In genomic region chr4:1945912-1946311, GRCh38 we compare ENCODE assay signal across 24 cellular contexts.
DNase-seq lines count a peak whose midpoint lies in the region; ATAC-seq, FAIRE-seq and TF ChIP-seq lines count a peak whose summit lies in the region.
"Had no signal": no experiment of that assay in that cellular context is flagged by ENCODE, and none has a peak within 500 bp of the region (broad histone marks: within the 10 kb centered on the region; RNA-seq: fewer than 3 reads in every experiment).

No MANE protein-coding gene starts in this region.

- TF ChIP-seq RAD21 in A549 (conservative IDR thresholded peaks at IDR 0.05 in 1 of 2, IDR thresholded peaks at IDR 0.05 in 1 of 2), result no peak
- no peak for TF ChIP-seq RAD21 in IMR-90 (IDR thresholded peaks at IDR 0.05; ENCODE audit: low read length)

- H4K5ac ChIP-seq in IMR-90 (ENCODE audit: low read depth, low read length), result no peak overlapping the region

- no peak overlapping the region for H3K4ac ChIP-seq in IMR-90 (ENCODE audit: low read depth, low read length)

- no peak for TF ChIP-seq EP300 in A549 (IDR thresholded peaks at IDR 0.05)

- H3K18ac ChIP-seq in IMR-90 (ENCODE audit: low read depth, low read length), result no peak overlapping the region

- H2AK5ac ChIP-seq in IMR-90 (ENCODE audit: low read depth, low read length), result no peak overlapping the region

- no peaks in the 10 kb centered on the region for H3K27me3 ChIP-seq in IMR-90 (ENCODE audit: control insufficient read depth, insufficient read depth, low read length)
- H3K27me3 ChIP-seq: BLaER1 treated with 17β-estradiol and CSF1 and Interleukin-3, amounts not matched to agents 10 nM and 100 nM had no signal

- H3K4me2 ChIP-seq in A549 (no peak overlapping the region), IMR-90 (ENCODE audit: low read depth, low read length) (no peak overlapping the region), OCI-LY7 (ENCODE audit: low read length) (no peak overlapping the region)
- H3K4me2 ChIP-seq: BLaER1 treated with 17β-estradiol and CSF1 and Interleukin-3, amounts not matched to agents 10 nM and 100 nM had no signal

- no TSS peak for BruUV-seq in IMR-90 (replicated peaks; lab: Mats Ljungman, UMichigan)
- BruUV-seq in OCI-LY7 (replicated peaks; lab: Mats Ljungman, UMichigan), result no TSS peak

- in situ Hi-C loops in IMR-90 (cut with MboI; ENCODE audit: low sequenced_read_pairs), result no loop called here

- no peak overlapping the region for H2AK9ac ChIP-seq in IMR-90 (replicated peaks; ENCODE audit: low read depth, low read length, poor library complexity)

- CTCF ChIA-PET in A549 (lab: Yijun Ruan, JAX) (interaction anchor here (1.1 kb wide), 1 partner anchor 9 kb away, joined by 3 read pairs; no protein-coding TSS in a partner anchor), IMR-90 (lab: Yijun Ruan, JAX) (no interaction called here), OCI-LY7 (lab: Charles Lee; ENCODE audit: unreplicated experiment) (no interaction called here)

- H2BK20ac ChIP-seq in IMR-90 (ENCODE audit: low read depth, low read length), result no peak overlapping the region

- DNase-seq in A549 (ENCODE audit: low read depth in 1 of 2, low spot score in 1 of 2) (no peak), IMR-90 (no peak), NCI-H1092 treated with DMSO at 0.1 percent for 48 hours (lab: John Stamatoyannopoulos, UW) (no peak), OCI-LY7 (ENCODE audit: low spot score) (no peak), HT-29 (ENCODE audit: low spot score) (no peak)
- DNase-seq in stimulated activated effector memory CD8-positive, alpha-beta T cell treated with anti-CD3 and anti-CD28 coated beads, Interleukin-12 subunit alpha, Interleukin-12 subunit beta, amount 100 ng/mL, for 72 hours (ENCODE audit: low spot score in 2 of 2), result no peak
- DNase-seq: 8988T; AML-193; CD4-positive, alpha-beta T cell; CD8-positive, alpha-beta T cell; DMS 273 treated with DMSO at 0.1 percent for 48 hours; DMS153; DMS79; DND-41; EL; GDM1 had no signal

- H3K79me2 ChIP-seq in OCI-LY7 (ENCODE audit: insufficient read depth, low read depth, low read length), result no peaks in the 10 kb centered on the region

- H3K36me3 Mint-ChIP-seq in brain, result peaks cover 28% of the 10 kb centered on the region
- H3K36me3 Mint-ChIP-seq in stimulated activated effector memory CD8-positive, alpha-beta T cell treated with anti-CD3 and anti-CD28 coated beads, Interleukin-12 subunit alpha, Interleukin-12 subunit beta, amount 100 ng/mL, for 72 hours, result peaks cover 89% of the 10 kb centered on the region

- 97% methylated on average over 1 of the region's 1 CpG for whole genome bisulfite sequencing in A549 (ENCODE audit: missing lambda C conversion rate)
- no CpG with 5 or more reads among the region's 1 CpG for WGBS in IMR-90 (ENCODE audit: extremely low coverage in 2 of 2, insufficient read length in 1 of 2), 2 experiments

- H3K4me1 Mint-ChIP-seq in brain, result peaks cover 13% of the 10 kb centered on the region
- peaks cover 7% of the 10 kb centered on the region for H3K4me1 Mint-ChIP-seq in stimulated activated effector memory CD8-positive, alpha-beta T cell treated with anti-CD3 and anti-CD28 coated beads, Interleukin-12 subunit alpha, Interleukin-12 subunit beta, amount 100 ng/mL, for 72 hours
- H3K4me1 Mint-ChIP-seq: B cell had no signal

- H3K79me1 ChIP-seq in IMR-90 (ENCODE audit: low read depth in 1 of 2, low read length in 2 of 2), result peaks cover 46 to 75% of the 10 kb centered on the region in 2 experiments

- H3K9ac ChIP-seq in IMR-90 (ENCODE audit: low read depth, low read length), result no peak overlapping the region
- H3K9ac ChIP-seq: BLaER1 treated with 17β-estradiol and CSF1 and Interleukin-3, amounts not matched to agents 10 nM and 100 nM had no signal

- POLR2A ChIA-PET in A549 (lab: Yijun Ruan, JAX), result no interaction called here
- POLR2A ChIA-PET in IMR-90 (lab: Charles Lee; ENCODE audit: unreplicated experiment), result no interaction called here
- POLR2A ChIA-PET in OCI-LY7 (lab: Charles Lee), result no interaction called here

- H4K20me1 ChIP-seq in IMR-90 (ENCODE audit: insufficient read depth, low read length) (no peaks in the 10 kb centered on the region; the same call in 1 of the 2 replicates), OCI-LY7 (ENCODE audit: insufficient read depth, low read length) (no peaks in the 10 kb centered on the region)

- intact Hi-C loops in IMR-90 (cut with micrococcal nuclease) (no loop called here), OCI-LY7 (cut with micrococcal nuclease; ENCODE audit: unreplicated experiment) (no loop called here)

- H3K27ac ChIP-seq in A549, result no peak overlapping the region
- no peak overlapping the region for H3K27ac ChIP-seq in IMR-90 (ENCODE audit: insufficient read depth, low read length)
- no peak overlapping the region for H3K27ac ChIP-seq in OCI-LY7 (ENCODE audit: low read depth, low read length, poor library complexity, severe bottlenecking)
- H3K27ac ChIP-seq: BLaER1 treated with 17β-estradiol and CSF1 and Interleukin-3, amounts not matched to agents 10 nM and 100 nM; C4-2B had no signal

- no peak overlapping the region for H3K14ac ChIP-seq in IMR-90 (replicated peaks; ENCODE audit: low read depth, low read length)

- dilution Hi-C loops in IMR-90 (cut with HindIII; ENCODE audit: low sequenced_read_pairs, unreplicated experiment), result no loop called here

- H4K8ac ChIP-seq in IMR-90 (ENCODE audit: low read depth in 2 of 2, low read length in 2 of 2), result no peak overlapping the region

- ATAC-seq in A549, result no peak
- ATAC-seq in IMR-90 (ENCODE audit: low read depth), result no peak
- ATAC-seq in stimulated activated effector memory CD8-positive, alpha-beta T cell treated with anti-CD3 and anti-CD28 coated beads, Interleukin-12 subunit alpha, Interleukin-12 subunit beta, amount 100 ng/mL, for 72 hours, result no peak
- ATAC-seq: CD8-positive, alpha-beta T cell; GM12878 had no signal

- H2BK5ac ChIP-seq in IMR-90 (ENCODE audit: low read depth, low read length, poor library complexity, severe bottlenecking), result no peak overlapping the region

- no peak overlapping the region for H3K4me3 ChIP-seq in A549
- H3K4me3 ChIP-seq in IMR-90 (ENCODE audit: insufficient read depth, low read depth, low read length), result no peak overlapping the region
- H3K4me3 ChIP-seq in OCI-LY7 (ENCODE audit: low read depth, low read length, poor library complexity, severe bottlenecking), result no peak overlapping the region
- H3K4me3 ChIP-seq: BLaER1 treated with 17β-estradiol and CSF1 and Interleukin-3, amounts not matched to agents 10 nM and 100 nM; GM12878 had no signal

- no peak overlapping the region for H2BK120ac ChIP-seq in IMR-90 (ENCODE audit: low read depth, low read length)

- no peaks in the 10 kb centered on the region for H3K9me3 Mint-ChIP-seq in brain
- H3K9me3 Mint-ChIP-seq in stimulated activated effector memory CD8-positive, alpha-beta T cell treated with anti-CD3 and anti-CD28 coated beads, Interleukin-12 subunit alpha, Interleukin-12 subunit beta, amount 100 ng/mL, for 72 hours, result no peaks in the 10 kb centered on the region
- H3K9me3 Mint-ChIP-seq: CD4-positive, alpha-beta T cell; CD8-positive, alpha-beta T cell had no signal

- TF ChIP-seq CTCF in A549 (IDR thresholded peaks at IDR 0.05) (no peak), IMR-90 (conservative IDR thresholded peaks at IDR 0.05; ENCODE audit: low read depth, low read length) (no peak), brain (conservative IDR thresholded peaks at IDR 0.05) (no peak), OCI-LY7 (conservative IDR thresholded peaks at IDR 0.05; ENCODE audit: low read length) (no peak)

- H3K9me1 ChIP-seq in IMR-90 (ENCODE audit: insufficient read depth, low read length), result peaks cover 9% of the 10 kb centered on the region

- H3K23ac ChIP-seq in IMR-90 (ENCODE audit: low read depth, low read length), result no peak overlapping the region

- peaks cover 3% of the 10 kb centered on the region for H3K27me3 Mint-ChIP-seq in brain
- H3K27me3 Mint-ChIP-seq: B cell; CD4-positive, alpha-beta T cell had no signal

- TF ChIP-seq POLR2A in A549 (IDR thresholded peaks at IDR 0.05; ENCODE audit: low read length), result no peak
- no peak for TF ChIP-seq POLR2A in IMR-90 (IDR thresholded peaks at IDR 0.05; ENCODE audit: low read depth, low read length)

- no peak overlapping the region for H4K91ac ChIP-seq in IMR-90 (ENCODE audit: insufficient read depth, low read depth, low read length)

- peak overlapping the region; percentile 45 to 90 (median 65) for H3K27ac Mint-ChIP-seq in brain
- peak overlapping the region; percentile 58 for H3K27ac Mint-ChIP-seq in stimulated activated effector memory CD8-positive, alpha-beta T cell treated with anti-CD3 and anti-CD28 coated beads, Interleukin-12 subunit alpha, Interleukin-12 subunit beta, amount 100 ng/mL, for 72 hours
- H3K27ac Mint-ChIP-seq: CD4-positive, alpha-beta T cell; CD8-positive, alpha-beta T cell had no signal

- no peak overlapping the region for H2AFZ ChIP-seq in IMR-90 (replicated peaks; ENCODE audit: low read length, poor library complexity)
- no peak overlapping the region for H2AFZ ChIP-seq in OCI-LY7 (ENCODE audit: low read length)

- no peak overlapping the region for H3K4me3 Mint-ChIP-seq in brain
- no peak overlapping the region for H3K4me3 Mint-ChIP-seq in stimulated activated effector memory CD8-positive, alpha-beta T cell treated with anti-CD3 and anti-CD28 coated beads, Interleukin-12 subunit alpha, Interleukin-12 subunit beta, amount 100 ng/mL, for 72 hours
- H3K4me3 Mint-ChIP-seq: B cell; CD4-positive, alpha-beta T cell; CD8-positive, alpha-beta T cell had no signal

- peaks cover 20% of the 10 kb centered on the region for H3K36me3 ChIP-seq in IMR-90 (ENCODE audit: control insufficient read depth, insufficient read depth, low read length)
- H3K36me3 ChIP-seq in OCI-LY7 (ENCODE audit: insufficient read depth, low read length), result peaks cover 93% of the 10 kb centered on the region

- no peaks in the 10 kb centered on the region for H3K9me2 ChIP-seq in OCI-LY7 (ENCODE audit: insufficient read depth, low read length)

- H3K9me3 ChIP-seq in A549 (no peaks in the 10 kb centered on the region), IMR-90 (ENCODE audit: control insufficient read depth, insufficient read depth, low read length) (no peaks in the 10 kb centered on the region), OCI-LY7 (ENCODE audit: low read length) (no peaks in the 10 kb centered on the region)
- H3K9me3 ChIP-seq: BLaER1 treated with 17β-estradiol and CSF1 and Interleukin-3, amounts not matched to agents 10 nM and 100 nM had no signal

- H3K56ac ChIP-seq in IMR-90 (ENCODE audit: extremely low read depth, insufficient read depth, low read length), result no peak overlapping the region

- no peaks in the 10 kb centered on the region for H3K4me1 ChIP-seq in A549
- H3K4me1 ChIP-seq in IMR-90 (ENCODE audit: control insufficient read depth, insufficient read depth, low read length), result no peaks in the 10 kb centered on the region; the same call in 1 of the 2 replicates
- no peaks in the 10 kb centered on the region for H3K4me1 ChIP-seq in OCI-LY7 (ENCODE audit: insufficient read depth, low read length, poor library complexity, severe bottlenecking)
- H3K4me1 ChIP-seq: BLaER1 treated with 17β-estradiol and CSF1 and Interleukin-3, amounts not matched to agents 10 nM and 100 nM had no signal

- H2BK15ac ChIP-seq in IMR-90 (ENCODE audit: low read depth, low read length), result no peak overlapping the region

- no peak for FAIRE-seq in A549 (lab: Jason Lieb, UNC)
- FAIRE-seq: A204.1, GM12878, GM12892, GM18507 had no signal

TF ChIP-seq in A549, 52 proteins besides CTCF, POLR2A, EP300 and RAD21 (continues in another document):
- TF ChIP-seq HEYL (CRISPR knock-in tag; IDR thresholded peaks at IDR 0.05), result no peak

TF ChIP-seq in IMR-90, 13 proteins besides CTCF, POLR2A, EP300 and RAD21 (continues in another document):
- no peak for TF ChIP-seq CEBPB (IDR thresholded peaks at IDR 0.05; ENCODE audit: low read depth, low read length)
